22 cellular contexts compared by ENCODE assay signal in genomic region chr17:78526231-78527025, GRCh38. TPM values are rescaled to one million over a fixed set of nuclear protein-coding genes. Genes with fewer than 3 reads are reported as not detected.
DNase-seq lines count a peak whose midpoint lies in the region; ATAC-seq and TF ChIP-seq lines count a peak whose summit lies in the region.
"Had no signal": no experiment of that assay in that cellular context is flagged by ENCODE, and none has a peak within 500 bp of the region (broad histone marks: within the 10 kb centered on the region; RNA-seq: fewer than 3 reads in every experiment).

No MANE protein-coding gene starts in this region.

- H3K18ac ChIP-seq in neuronal stem cell (ENCODE audit: low read length): peak overlapping the region; percentile 71

- H2BK15ac ChIP-seq in neuronal stem cell (ENCODE audit: low read length): peak overlapping the region; percentile 67

- H2BK5ac ChIP-seq in neuronal stem cell (ENCODE audit: low read length): no peak overlapping the region

- H3K36me3 ChIP-seq in GM23338 (ENCODE audit: insufficient read depth): no peaks in the 10 kb centered on the region
- no peaks in the 10 kb centered on the region for H3K36me3 ChIP-seq in Karpas-422 (ENCODE audit: insufficient read depth, low read length)
- H3K36me3 ChIP-seq in colonic mucosa: no peaks in the 10 kb centered on the region
- no peaks in the 10 kb centered on the region for H3K36me3 ChIP-seq in neuronal stem cell (replicated peaks in 1 of 2; ENCODE audit: control insufficient read depth in 2 of 2, insufficient read depth in 2 of 2, low read length in 2 of 2)
- H3K36me3 ChIP-seq in psoas muscle (ENCODE audit: insufficient read depth in 1 of 2, low read depth in 1 of 2): no peaks in the 10 kb centered on the region
- H3K36me3 ChIP-seq: adrenal gland, neutrophil, SJSA1 had no signal

- H4K20me1 ChIP-seq in GM23338 (replicated peaks; ENCODE audit: insufficient read depth): no peaks in the 10 kb centered on the region
- no peaks in the 10 kb centered on the region for H4K20me1 ChIP-seq in Karpas-422 (ENCODE audit: insufficient read depth, low read depth, low read length)

- no peak overlapping the region for H2BK120ac ChIP-seq in neuronal stem cell (ENCODE audit: low read depth, low read length)

- H3K9ac ChIP-seq in Karpas-422 (ENCODE audit: low read length) (no peak overlapping the region), colonic mucosa (ENCODE audit: low read depth in 2 of 2, low read length in 2 of 2) (no peak overlapping the region), neuronal stem cell (ENCODE audit: low read depth, low read length, poor library complexity) (no peak overlapping the region)

- no peaks in the 10 kb centered on the region for H3K9me3 ChIP-seq in Karpas-422 (ENCODE audit: low read length)
- H3K9me3 ChIP-seq in colonic mucosa: no peaks in the 10 kb centered on the region
- no peaks in the 10 kb centered on the region for H3K9me3 ChIP-seq in neuronal stem cell (replicated peaks in 1 of 2; ENCODE audit: control insufficient read depth in 2 of 2, insufficient read depth in 1 of 2, low read depth in 1 of 2, low read length in 2 of 2)
- no peaks in the 10 kb centered on the region for H3K9me3 ChIP-seq in psoas muscle
- H3K9me3 ChIP-seq: adrenal gland, Caco-2, neutrophil, SJSA1 had no signal

- TF ChIP-seq POLR2A in GM18505 (IDR thresholded peaks at IDR 0.05; ENCODE audit: borderline replicate concordance, extremely low read depth, insufficient read depth, insufficient read length): no peak

- H2AFZ ChIP-seq in GM23338 (0 out of 2 replicates have a peak overlapping the region, but pooled peaks have one; percentile 43), Karpas-422 (ENCODE audit: low read length) (peak overlapping the region; percentile 7; the same call in 1 of the 2 replicates), neuronal stem cell (ENCODE audit: low read length) (no peak overlapping the region)

- H3K4me3 ChIP-seq in GM23338 (no peak overlapping the region), Karpas-422 (ENCODE audit: low read length) (peak overlapping the region; percentile 23; the same call in 1 of the 2 replicates), colonic mucosa (no peak overlapping the region), neuronal stem cell (ENCODE audit: low read length in 2 of 2) (no peak overlapping the region), psoas muscle (no peak overlapping the region)
- H3K4me3 ChIP-seq: adrenal gland, SJSA1 had no signal

- H3F3A ChIP-seq in GM23338 (replicated peaks; ENCODE audit: low read depth): no peaks in the 10 kb centered on the region

- H3K23ac ChIP-seq in neuronal stem cell (ENCODE audit: low read depth, low read length, poor library complexity): peak overlapping the region; percentile 55

- no peak overlapping the region for H3K27ac ChIP-seq in GM23338 (ENCODE audit: low read depth)
- H3K27ac ChIP-seq in Karpas-422 (ENCODE audit: low read length): no peak overlapping the region
- H3K27ac ChIP-seq in colonic mucosa: no peak overlapping the region
- no peak overlapping the region for H3K27ac ChIP-seq in neuronal stem cell (replicated peaks; ENCODE audit: low read length)
- no peak overlapping the region for H3K27ac ChIP-seq in psoas muscle
- H3K27ac ChIP-seq: adrenal gland, neutrophil, SJSA1 had no signal

- H4K91ac ChIP-seq in neuronal stem cell (ENCODE audit: low read depth, low read length, poor library complexity): no peak overlapping the region

- H3K9me2 ChIP-seq in GM23338 (ENCODE audit: insufficient read depth) (no peaks in the 10 kb centered on the region), Karpas-422 (replicated peaks; ENCODE audit: insufficient read depth, low read length) (no peaks in the 10 kb centered on the region)

- H3K36me3 Mint-ChIP-seq in GM23338 (ENCODE audit: low read depth): no peaks in the 10 kb centered on the region

- ATAC-seq in GM23338: peak; percentile 64
- ATAC-seq in psoas muscle: no peak
- no peak for ATAC-seq in GM18505 (IDR thresholded peaks at IDR 0.05; ENCODE audit: unreplicated experiment)

- intact Hi-C loops in colonic mucosa (cut with DNase I) (no loop called here), psoas muscle (cut with DNase I) (no loop called here)

- H4K8ac ChIP-seq in neuronal stem cell (ENCODE audit: low read depth, low read length): no peak overlapping the region

- DNase-seq in GM23338 (ENCODE audit: low spot score) (peak; percentile 28), Karpas-422 (peak; percentile 53), colonic mucosa (peak; percentile 47), neuronal stem cell (ENCODE audit: low spot score) (no peak), AG20443 (ENCODE audit: low spot score) (no peak), activated gamma-delta T cell treated with Interleukin-2 at 50 U/mL for 16 hours (no peak), psoas muscle (no peak)
- DNase-seq: activated CD4-positive, alpha-beta T cell treated with anti-CD3 and anti-CD28 coated beads, Interleukin-2, amount 50 U/mL, for 1 hour; activated CD8-positive, alpha-beta memory T cell treated with anti-CD3 and anti-CD28 coated beads, Interleukin-2, amount 50 U/mL, for 4 hours; adrenal gland; Caco-2; cortex of kidney; glutamatergic neuron; NCI-H1092 treated with DMSO at 0.1 percent for 48 hours; NCI-H2081 treated with DMSO at 0.1 percent for 48 hours; NCI-H774; retina had no signal

- no peaks in the 10 kb centered on the region for H3K79me2 ChIP-seq in GM23338 (replicated peaks; ENCODE audit: insufficient read depth)
- H3K79me2 ChIP-seq in Karpas-422 (ENCODE audit: low read length): no peaks in the 10 kb centered on the region

- TF ChIP-seq CTCF in GM23338 (conservative IDR thresholded peaks at IDR 0.05; ENCODE audit: low read depth in 2 of 2) (no peak), colonic mucosa (IDR thresholded peaks at IDR 0.05) (no peak), psoas muscle (IDR thresholded peaks at IDR 0.05) (no peak)

- no peak overlapping the region for H3K4ac ChIP-seq in neuronal stem cell (ENCODE audit: low read length)

- H3K4me1 Mint-ChIP-seq in GM23338: peaks cover 6% of the 10 kb centered on the region

- peaks cover 1% of the 10 kb centered on the region for H3K79me1 ChIP-seq in neuronal stem cell (ENCODE audit: low read depth, low read length)

- H3K4me1 ChIP-seq in GM23338 (ENCODE audit: insufficient read depth): no peaks in the 10 kb centered on the region
- H3K4me1 ChIP-seq in Karpas-422 (ENCODE audit: low read length): peaks cover 22% of the 10 kb centered on the region
- H3K4me1 ChIP-seq in colonic mucosa: no peaks in the 10 kb centered on the region
- peaks cover 0 to 5% of the 10 kb centered on the region in 2 donors for H3K4me1 ChIP-seq in neuronal stem cell (ENCODE audit: control insufficient read depth in 2 of 2, insufficient read depth in 1 of 2, low read depth in 1 of 2, low read length in 2 of 2)
- no peaks in the 10 kb centered on the region for H3K4me1 ChIP-seq in psoas muscle
- H3K4me1 ChIP-seq: adrenal gland, SJSA1 had no signal

- no CpG with 5 or more reads among the region's 30 CpGs for WGBS in neuronal stem cell (ENCODE audit: extremely low coverage in 2 of 2, insufficient read length in 2 of 2, insufficient replicate concordance in 1 of 2), 2 donors
- WGBS in psoas muscle, 3 donors: 88 to 92% (median 89%) methylated on average over 30 of the region's 30 CpGs

- H3K9me3 Mint-ChIP-seq in GM23338: no peaks in the 10 kb centered on the region
- H3K9me3 Mint-ChIP-seq: activated T-helper 2 cell treated with anti-CD3 and anti-CD28 coated beads, Interferon-gamma antibody, Interleukin-2, Interleukin-4, amounts not matched to agents 10 μg/mL and 5 μg/mL and 100 μg/mL, durations not matched to agents 14 hours and 24 hours and 36 hours; T-helper 1 cell treated with Interleukin-12 subunit alpha and Interleukin-12 subunit beta and Interleukin-4 antibody, amounts not matched to agents 30 μg/mL and 1 μg/mL, for 36 hours had no signal

- H3K27me3 ChIP-seq in GM23338 (ENCODE audit: insufficient read depth): no peaks in the 10 kb centered on the region
- H3K27me3 ChIP-seq in Karpas-422 (ENCODE audit: low read length): no peaks in the 10 kb centered on the region
- H3K27me3 ChIP-seq in colonic mucosa: no peaks in the 10 kb centered on the region
- no peaks in the 10 kb centered on the region for H3K27me3 ChIP-seq in neuronal stem cell (ENCODE audit: control insufficient read depth in 3 of 3, insufficient read depth in 3 of 3, low read depth in 1 of 3, low read length in 3 of 3)
- H3K27me3 ChIP-seq in psoas muscle (ENCODE audit: insufficient read depth in 3 of 3, low read length in 2 of 3): no peaks in the 10 kb centered on the region
- H3K27me3 ChIP-seq: adrenal gland, neutrophil, SJSA1 had no signal

- peak overlapping the region; percentile 63 for H2AK5ac ChIP-seq in neuronal stem cell (ENCODE audit: low read depth, low read length)

- no peak overlapping the region for H3K27ac Mint-ChIP-seq in GM23338
- H3K27ac Mint-ChIP-seq: activated T-helper 2 cell treated with anti-CD3 and anti-CD28 coated beads, Interferon-gamma antibody, Interleukin-2, Interleukin-4, amounts not matched to agents 10 μg/mL and 5 μg/mL and 100 μg/mL, durations not matched to agents 14 hours and 24 hours and 36 hours; T-helper 1 cell treated with Interleukin-12 subunit alpha and Interleukin-12 subunit beta and Interleukin-4 antibody, amounts not matched to agents 30 μg/mL and 1 μg/mL, for 36 hours had no signal

- no peak overlapping the region for H2BK12ac ChIP-seq in neuronal stem cell (ENCODE audit: low read length)

- H3K14ac ChIP-seq in neuronal stem cell (ENCODE audit: low read length): peak overlapping the region; percentile 71

- no peak overlapping the region for H3K4me3 Mint-ChIP-seq in GM23338
- H3K4me3 Mint-ChIP-seq: T-helper 1 cell treated with Interleukin-12 subunit alpha and Interleukin-12 subunit beta and Interleukin-4 antibody, amounts not matched to agents 30 μg/mL and 1 μg/mL, for 36 hours had no signal

- H3K27me3 Mint-ChIP-seq in GM23338 (ENCODE audit: insufficient read depth, low read depth, poor library complexity): peaks cover 5% of the 10 kb centered on the region

- no peak overlapping the region for H3K4me2 ChIP-seq in GM23338
- H3K4me2 ChIP-seq in Karpas-422 (ENCODE audit: low read depth, low read length, poor library complexity, severe bottlenecking): peak overlapping the region; percentile 21
- H3K4me2 ChIP-seq in neuronal stem cell (ENCODE audit: insufficient read depth, low read length, poor library complexity, severe bottlenecking): no peak overlapping the region

TF ChIP-seq in GM23338, 12 proteins besides CTCF, POLR2A, EP300 and RAD21:
- TF ChIP-seq ZNF331 (CRISPR knock-in tag; IDR thresholded peaks at IDR 0.05; ENCODE audit: low read depth) (no peak), CREB1 (CRISPR knock-in tag; IDR thresholded peaks at IDR 0.05; ENCODE audit: low read depth) (no peak), POLR2AphosphoS5 (IDR thresholded peaks at IDR 0.05; ENCODE audit: low read depth) (no peak)

RNA-seq across cellular contexts. Expression of gene DNAH17, which starts 50.8 kb away (rescaled TPM):
- 0.59 and 1.5 TPM in 2 replicates for total RNA-seq in GM23338 (2014; rRNA removed; shearing (Covaris generic))
- 2.0 and 2.2 TPM in 2 replicates for polyA plus RNA-seq in GM23338 (2016; fragmentation: Nextera tagmentation; extraction: Ambion mirVana)
- total RNA-seq in Karpas-422 (2014; rRNA removed; shearing (Covaris generic); ENCODE audit: low replicate concordance): not detected in 2 replicates
- total RNA-seq in colonic mucosa: under 1 TPM; 0.05 to 0.19 TPM
- polyA plus RNA-seq in neuronal stem cell (2013, experiment 1 of 2): 0.03 TPM
- 0.04 TPM for polyA plus RNA-seq in neuronal stem cell (2013, experiment 2 of 2)
- total RNA-seq in psoas muscle: under 1 TPM; 0.04 to 0.17 (median 0.06) TPM
- 1 to 10 TPM in 1 of 3 donors, under 1 TPM in 2; 0.08 to 3.5 (median 0.13) TPM for polyA plus RNA-seq in psoas muscle
- total RNA-seq: SJSA1 had no signal

Comparison
In these comparisons a context has a peak if more than half of its experiments do, and no peak if none do; other contexts are left out.
1. DNase-seq: peak in GM23338 (single experiment), Karpas-422 (single experiment) and colonic mucosa (single experiment); none in neuronal stem cell (single experiment), AG20443 (single experiment), activated gamma-delta T cell treated with Interleukin-2 at 50 U/mL for 16 hours (single experiment) and psoas muscle (0 of 2).